8 cellular contexts compared by ENCODE assay signal in the genomic region with DNA sequence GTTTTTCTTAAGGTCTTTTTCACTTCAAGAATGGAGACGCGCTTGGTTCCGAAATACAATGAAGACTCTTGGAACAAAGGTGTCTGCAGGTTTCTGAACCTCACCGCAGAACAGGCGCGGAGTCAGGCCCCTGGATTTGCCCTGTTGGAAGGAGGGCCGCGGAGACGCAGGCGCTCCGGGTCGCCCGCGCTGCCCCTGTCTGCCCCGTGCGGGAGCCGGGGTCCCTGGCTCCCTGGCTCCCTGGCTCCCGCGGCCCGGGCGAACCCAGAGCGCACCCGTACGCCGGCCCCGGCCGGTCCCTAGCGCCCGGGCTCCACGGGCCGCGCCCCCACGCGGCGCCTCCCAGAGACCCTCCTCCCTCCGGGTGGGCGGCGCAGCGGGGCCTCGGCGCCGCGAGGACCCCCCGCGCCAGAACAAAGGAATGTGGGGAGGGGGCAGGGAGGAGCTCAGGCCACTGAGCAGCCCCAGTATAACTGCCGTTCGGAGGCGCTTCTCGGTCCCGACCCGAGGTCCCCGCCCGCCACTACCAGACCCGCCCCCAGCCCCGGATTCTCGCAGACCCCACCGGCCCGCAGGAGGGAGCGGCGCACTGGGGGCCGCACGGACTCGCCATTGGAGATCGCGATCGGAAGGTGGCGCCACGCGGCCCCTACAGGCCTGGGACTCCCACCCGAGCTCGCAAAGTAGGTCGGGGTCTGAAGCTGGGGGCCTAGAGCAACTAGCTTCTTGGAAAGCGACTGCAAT. TPM values are rescaled to one million over a fixed set of nuclear protein-coding genes. Genes with fewer than 3 reads are reported as not detected.
DNase-seq lines count a peak whose midpoint lies in the region; ATAC-seq, FAIRE-seq and TF ChIP-seq lines count a peak whose summit lies in the region.

No MANE protein-coding gene starts in this region.

- POLR2A ChIA-PET in BJ (lab: Charles Lee) (interaction anchor here (0.6 kb wide), 2 partner anchors 117 to 1828 kb away, joined by 6 to 12 read pairs; no protein-coding TSS in a partner anchor), IMR-90 (lab: Charles Lee; ENCODE audit: unreplicated experiment) (no interaction called here), MCF 10A (lab: Yijun Ruan, JAX) (interaction anchor here (0.6 to 11.8 kb wide), 18 partner anchors 8 to 500 kb away, joined by 3 to 124 read pairs (median 6); a partner anchor contains a TSS)

- H3K4me2 ChIP-seq in IMR-90 (ENCODE audit: low read depth, low read length) = peak overlapping the region; percentile 97

- H3K4me1 ChIP-seq in IMR-90 (ENCODE audit: control insufficient read depth, insufficient read depth, low read length) (peaks cover 12% of the 10 kb centered on the region), kidney (ENCODE audit: control insufficient read depth in 1 of 2, insufficient read depth in 1 of 2, low read depth in 1 of 2, low read length in 2 of 2) (peaks cover 8 to 15% of the 10 kb centered on the region in 2 donors)

- peak; percentile 3 for ATAC-seq in IMR-90 (ENCODE audit: low read depth)
- ATAC-seq in stimulated activated effector memory CD8-positive, alpha-beta T cell treated with anti-CD3 and anti-CD28 coated beads, Interleukin-12 subunit alpha, Interleukin-12 subunit beta, amount 100 ng/mL, for 72 hours = no peak

- H3K4ac ChIP-seq in IMR-90 (ENCODE audit: low read depth, low read length) = peak overlapping the region; percentile 94

- dilution Hi-C loops in IMR-90 (cut with HindIII; ENCODE audit: low sequenced_read_pairs, unreplicated experiment) = no loop called here

- peaks cover 53% of the 10 kb centered on the region for H3K4me1 Mint-ChIP-seq in MCF 10A (ENCODE audit: insufficient read depth, unreplicated experiment)
- peaks cover 53% of the 10 kb centered on the region for H3K4me1 Mint-ChIP-seq in stimulated activated effector memory CD8-positive, alpha-beta T cell treated with anti-CD3 and anti-CD28 coated beads, Interleukin-12 subunit alpha, Interleukin-12 subunit beta, amount 100 ng/mL, for 72 hours

- H3K56ac ChIP-seq in IMR-90 (ENCODE audit: extremely low read depth, insufficient read depth, low read length) = peak overlapping the region; percentile 85

- FAIRE-seq in kidney (lab: Jason Lieb, UNC) = no peak

- CTCF ChIA-PET in BJ (lab: Yijun Ruan, JAX) (interaction anchor here (1.0 to 1.5 kb wide), 6 partner anchors 19 to 505 kb away, joined by 3 to 4 read pairs (median 3); no protein-coding TSS in a partner anchor), IMR-90 (lab: Yijun Ruan, JAX) (interaction anchor here (0.6 kb wide), 2 partner anchors 100 to 266 kb away, joined by 3 to 8 read pairs; no protein-coding TSS in a partner anchor), MCF 10A (lab: Yijun Ruan, JAX) (interaction anchor here (0.8 to 1.5 kb wide), 3 partner anchors 16 to 221 kb away, joined by 3 to 4 read pairs (median 3); no protein-coding TSS in a partner anchor)

- peak overlapping the region; percentile 100 for H3K4me3 Mint-ChIP-seq in MCF 10A (ENCODE audit: unreplicated experiment)
- H3K4me3 Mint-ChIP-seq in stimulated activated effector memory CD8-positive, alpha-beta T cell treated with anti-CD3 and anti-CD28 coated beads, Interleukin-12 subunit alpha, Interleukin-12 subunit beta, amount 100 ng/mL, for 72 hours = peak overlapping the region; percentile 99

- H2AK5ac ChIP-seq in IMR-90 (ENCODE audit: low read depth, low read length) = peak overlapping the region; percentile 89

- H2BK20ac ChIP-seq in IMR-90 (ENCODE audit: low read depth, low read length) = peak overlapping the region; percentile 58; the same call in 1 of the 2 replicates

- H3K36me3 ChIP-seq in BJ (ENCODE audit: control insufficient read depth, insufficient read depth, low read length) (no peaks in the 10 kb centered on the region), IMR-90 (ENCODE audit: control insufficient read depth, insufficient read depth, low read length) (no peaks in the 10 kb centered on the region), kidney (ENCODE audit: control insufficient read depth in 1 of 2, insufficient read depth in 2 of 2, low read length in 2 of 2) (no peaks in the 10 kb centered on the region)

- DNase-seq in BJ (ENCODE audit: low read depth) (no peak), IMR-90 (peak; percentile 62), MCF 10A (ENCODE audit: unreplicated experiment) (no peak), kidney (peak; percentile 80), LoVo (ENCODE audit: low spot score) (no peak), NCI-H446 treated with DMSO at 0.1 percent for 48 hours (lab: John Stamatoyannopoulos, UW) (no peak), hippocampal formation (lab: John Stamatoyannopoulos, UW) (no peak)
- DNase-seq in stimulated activated effector memory CD8-positive, alpha-beta T cell treated with anti-CD3 and anti-CD28 coated beads, Interleukin-12 subunit alpha, Interleukin-12 subunit beta, amount 100 ng/mL, for 72 hours (ENCODE audit: low spot score in 2 of 2) = peak in 1 of 2 donors; percentile 56

- WGBS in IMR-90 (ENCODE audit: extremely low coverage in 2 of 2, insufficient read length in 1 of 2), 2 experiments = 2% methylated on average over 16 of the region's 73 CpGs; no CpG with 5 or more reads in 1 of the 2 experiments

- H3K18ac ChIP-seq in IMR-90 (ENCODE audit: low read depth, low read length) = peak overlapping the region; percentile 97

- peak overlapping the region; percentile 72 for H4K5ac ChIP-seq in IMR-90 (ENCODE audit: low read depth, low read length)

- H3K4me3 ChIP-seq in BJ (ENCODE audit: low read depth, low read length) = peak overlapping the region; percentile 65
- H3K4me3 ChIP-seq in IMR-90 (ENCODE audit: insufficient read depth, low read depth, low read length) = peak overlapping the region; percentile 58
- peak overlapping the region; percentile 82 to 93 for H3K4me3 ChIP-seq in kidney (ENCODE audit: low read length in 2 of 2)

- BruUV-seq in IMR-90 (replicated peaks; lab: Mats Ljungman, UMichigan) (no TSS peak), MCF 10A (replicated peaks; lab: Mats Ljungman, UMichigan) (no TSS peak)

- H3K9me3 Mint-ChIP-seq in MCF 10A (ENCODE audit: unreplicated experiment) = no peaks in the 10 kb centered on the region
- H3K9me3 Mint-ChIP-seq in stimulated activated effector memory CD8-positive, alpha-beta T cell treated with anti-CD3 and anti-CD28 coated beads, Interleukin-12 subunit alpha, Interleukin-12 subunit beta, amount 100 ng/mL, for 72 hours = no peaks in the 10 kb centered on the region

- in situ Hi-C loops in IMR-90 (cut with MboI; ENCODE audit: low sequenced_read_pairs) = no loop called here

- peak overlapping the region; percentile 95 for H2BK120ac ChIP-seq in IMR-90 (ENCODE audit: low read depth, low read length)

- H3K9me1 ChIP-seq in IMR-90 (ENCODE audit: insufficient read depth, low read length) = peaks cover 5% of the 10 kb centered on the region; the same call in 1 of the 2 replicates

- peaks cover 30% of the 10 kb centered on the region for H3K36me3 Mint-ChIP-seq in MCF 10A (ENCODE audit: insufficient read depth, unreplicated experiment)
- peaks cover 84% of the 10 kb centered on the region for H3K36me3 Mint-ChIP-seq in stimulated activated effector memory CD8-positive, alpha-beta T cell treated with anti-CD3 and anti-CD28 coated beads, Interleukin-12 subunit alpha, Interleukin-12 subunit beta, amount 100 ng/mL, for 72 hours

- peaks cover 4 to 20% of the 10 kb centered on the region in 2 experiments; a peak in 2 of 4 replicates for H3K79me1 ChIP-seq in IMR-90 (ENCODE audit: low read depth in 1 of 2, low read length in 2 of 2)

- peaks cover 28% of the 10 kb centered on the region for H4K20me1 ChIP-seq in IMR-90 (ENCODE audit: insufficient read depth, low read length)

- H2BK15ac ChIP-seq in IMR-90 (ENCODE audit: low read depth, low read length) = peak overlapping the region; percentile 81; the same call in 1 of the 3 replicates

- peak overlapping the region; percentile 99 for H3K27ac Mint-ChIP-seq in MCF 10A (ENCODE audit: low read depth, unreplicated experiment)
- peak overlapping the region; percentile 96 for H3K27ac Mint-ChIP-seq in stimulated activated effector memory CD8-positive, alpha-beta T cell treated with anti-CD3 and anti-CD28 coated beads, Interleukin-12 subunit alpha, Interleukin-12 subunit beta, amount 100 ng/mL, for 72 hours

- TF ChIP-seq RAD21 in IMR-90 (IDR thresholded peaks at IDR 0.05; ENCODE audit: low read length) = peak; percentile 53

- H3K27ac ChIP-seq in IMR-90 (ENCODE audit: insufficient read depth, low read length) (peak overlapping the region; percentile 97), kidney (ENCODE audit: low read depth in 2 of 2, low read length in 2 of 2) (peak overlapping the region; percentile 92 to 96)

- peak overlapping the region; percentile 73 for H3K9ac ChIP-seq in IMR-90 (ENCODE audit: low read depth, low read length)
- peak overlapping the region in 1 of 2 donors; percentile 67 for H3K9ac ChIP-seq in kidney (ENCODE audit: low read length in 2 of 2)

- peak overlapping the region; percentile 75 for H2AFZ ChIP-seq in IMR-90 (replicated peaks; ENCODE audit: low read length, poor library complexity)

- peak overlapping the region; percentile 95 for H3K14ac ChIP-seq in IMR-90 (replicated peaks; ENCODE audit: low read depth, low read length)

- TF ChIP-seq CTCF in BJ (IDR thresholded peaks at IDR 0.05; ENCODE audit: insufficient read depth, low read depth, low read length) = peak; percentile 69
- TF ChIP-seq CTCF in IMR-90 (conservative IDR thresholded peaks at IDR 0.05; ENCODE audit: low read depth, low read length) = peak; percentile 51
- TF ChIP-seq CTCF in MCF 10A (IDR thresholded peaks at IDR 0.05; ENCODE audit: unreplicated experiment) = no peak
- TF ChIP-seq CTCF in kidney (IDR thresholded peaks at IDR 0.05; ENCODE audit: borderline replicate concordance, extremely low read depth, insufficient read depth) = peak; percentile 22

- H2BK5ac ChIP-seq in IMR-90 (ENCODE audit: low read depth, low read length, poor library complexity, severe bottlenecking) = peak overlapping the region; percentile 95

- no peaks in the 10 kb centered on the region for H3K27me3 Mint-ChIP-seq in MCF 10A (ENCODE audit: insufficient read depth, unreplicated experiment)

- peak overlapping the region; percentile 99; the same call in 1 of the 2 replicates for H3K23ac ChIP-seq in IMR-90 (ENCODE audit: low read depth, low read length)

- intact Hi-C loops in IMR-90 (cut with micrococcal nuclease) (loop anchor here (1.0 to 5.0 kb wide), 6 partner anchors 74 to 319 kb away; no protein-coding TSS in a partner anchor), MCF 10A (cut with micrococcal nuclease) (loop anchor here (5.0 to 10.0 kb wide), 2 partner anchors 146 to 224 kb away; no protein-coding TSS in a partner anchor), kidney (cut with DNase I) (no loop called here)

- no peak; the same call in 1 of the 2 replicates for TF ChIP-seq POLR2A in IMR-90 (IDR thresholded peaks at IDR 0.05; ENCODE audit: low read depth, low read length)

- no peaks in the 10 kb centered on the region for H3K9me3 ChIP-seq in IMR-90 (ENCODE audit: control insufficient read depth, insufficient read depth, low read length)
- H3K9me3 ChIP-seq in kidney (ENCODE audit: control insufficient read depth in 1 of 2, low read length in 2 of 2) = no peaks in the 10 kb centered on the region

- peak overlapping the region; percentile 73 for H2AK9ac ChIP-seq in IMR-90 (replicated peaks; ENCODE audit: low read depth, low read length, poor library complexity)

- H3K27me3 ChIP-seq in BJ (ENCODE audit: control insufficient read depth, insufficient read depth, low read length) = no peaks in the 10 kb centered on the region
- no peaks in the 10 kb centered on the region for H3K27me3 ChIP-seq in IMR-90 (ENCODE audit: control insufficient read depth, insufficient read depth, low read length)

- peak overlapping the region; percentile 66 to 89; a peak in 2 of 4 replicates for H4K8ac ChIP-seq in IMR-90 (ENCODE audit: low read depth in 2 of 2, low read length in 2 of 2)

- H4K91ac ChIP-seq in IMR-90 (ENCODE audit: insufficient read depth, low read depth, low read length) = peak overlapping the region; percentile 73

RNA-seq across cellular contexts. Expression of a gene that starts 2.4 kb away (rescaled TPM):
- polyA plus RNA-seq in BJ (2011; rRNA removed) (6.9 and 11.4 TPM in 2 replicates), IMR-90 (2012; rRNA removed) (20.8 and 27.7 TPM in 2 replicates), kidney (ENCODE audit: insufficient read depth, low read depth, low replicate concordance) (16.7 TPM)
- 7.6 and 11.7 TPM in 2 replicates for polyA minus RNA-seq in BJ (2011; rRNA and poly(A)+ RNA removed)
- total RNA-seq in IMR-90 (2012; rRNA removed) (27.6 and 29.4 TPM in 2 replicates), MCF 10A (2022) (70.4 and 76.8 TPM in 2 replicates), kidney (31.3 TPM)
- 11.9 and 12.8 TPM in 2 replicates for polyA plus RNA-seq in IMR-90 (2012; cell fraction: cytosol; rRNA removed)
- polyA plus RNA-seq in IMR-90 (2012; cell fraction: nucleus; rRNA removed; ENCODE audit: low replicate concordance) = 6.6 and 66.1 TPM in 2 replicates

RNA-seq across cellular contexts. Expression of a gene that starts 59.5 kb away (rescaled TPM):
- polyA plus RNA-seq in BJ (2011; rRNA removed) (4.1 and 5.9 TPM in 2 replicates), IMR-90 (2012; rRNA removed) (5.7 and 5.9 TPM in 2 replicates), kidney (ENCODE audit: insufficient read depth, low read depth, low replicate concordance) (63.5 TPM)
- polyA minus RNA-seq in BJ (2011; rRNA and poly(A)+ RNA removed) = 1.3 and 4.2 TPM in 2 replicates
- total RNA-seq in IMR-90 (2012; rRNA removed) (8.1 and 12.8 TPM in 2 replicates), MCF 10A (2022) (16.1 and 20.9 TPM in 2 replicates), kidney (31.6 TPM)
- polyA plus RNA-seq in IMR-90 (2012; cell fraction: cytosol; rRNA removed) = 3.6 and 6.3 TPM in 2 replicates
- 4.0 and 11.1 TPM in 2 replicates for polyA plus RNA-seq in IMR-90 (2012; cell fraction: nucleus; rRNA removed; ENCODE audit: low replicate concordance)

Comparison
In these comparisons a context has a peak if more than half of its experiments do, and no peak if none do; other contexts are left out.
1. DNase-seq: peak in IMR-90 (single experiment) and kidney (single experiment); none in BJ (single experiment), MCF 10A (single experiment), LoVo (single experiment), NCI-H446 treated with DMSO at 0.1 percent for 48 hours (single experiment) and hippocampal formation (0 of 2).
2. Peak in every context shown above with its lines, with median percentiles within 50 percentile points of each other: H3K4me3 ChIP-seq.